8 cellular contexts compared by ENCODE assay signal in genomic region chr22:28802595-28803087, GRCh38. TPM values are rescaled to one million over a fixed set of nuclear protein-coding genes. Genes with fewer than 3 reads are reported as not detected.
A peak's percentile ranks its signal among the peaks of the same experiment; 100 is the strongest.
DNase-seq lines count a peak whose midpoint lies in the region; FAIRE-seq and TF ChIP-seq lines count a peak whose summit lies in the region.

No MANE protein-coding gene starts in this region.

- 91% methylated on average over 7 of the region's 7 CpGs for WGBS in SK-N-SH (ENCODE audit: low lambda C conversion rate)

- H4K20me1 ChIP-seq in KMS-11 (ENCODE audit: insufficient read depth) (peaks cover 5% of the 10 kb centered on the region), astrocyte (ENCODE audit: insufficient read depth, low read length) (peaks cover 14% of the 10 kb centered on the region), SK-N-SH (ENCODE audit: insufficient read depth) (no peaks in the 10 kb centered on the region; the same call in 1 of the 2 replicates)

- POLR2A ChIA-PET in SK-N-SH (lab: Yijun Ruan, JAX): no interaction called here

- TF ChIP-seq EP300 in SK-N-SH (IDR thresholded peaks at IDR 0.05; ENCODE audit: borderline replicate concordance in 1 of 2, low read depth in 1 of 2, low read length in 1 of 2): no peak

- peak; percentile 35 for DNase-seq in COLO829 (ENCODE audit: low spot score)
- no peak for DNase-seq in astrocyte (ENCODE audit: low read depth)
- DNase-seq in NCI-H82 treated with DMSO at 0.1 percent for 48 hours (lab: John Stamatoyannopoulos, UW; ENCODE audit: unreplicated experiment): no peak
- DNase-seq in SK-N-SH: no peak
- no peak for DNase-seq in NCI-H2107 treated with DMSO at 0.1 percent for 48 hours (lab: John Stamatoyannopoulos, UW; ENCODE audit: unreplicated experiment)
- no peak for DNase-seq in cerebellar nuclear complex (lab: John Stamatoyannopoulos, UW)

- no peaks in the 10 kb centered on the region for H3K27me3 Mint-ChIP-seq in astrocyte (ENCODE audit: low read depth, unreplicated experiment)
- no peaks in the 10 kb centered on the region for H3K27me3 Mint-ChIP-seq in nephron (ENCODE audit: low read depth)

- H3K36me3 Mint-ChIP-seq in astrocyte (ENCODE audit: low read depth, unreplicated experiment) (peaks cover 2% of the 10 kb centered on the region), nephron (ENCODE audit: low read depth) (peaks cover 14% of the 10 kb centered on the region)

- TF ChIP-seq CTCF in KMS-11 (conservative IDR thresholded peaks at IDR 0.05; ENCODE audit: low read depth, low read length) (no peak), astrocyte (IDR thresholded peaks at IDR 0.05; ENCODE audit: insufficient read depth, low read depth, low read length) (no peak), nephron (IDR thresholded peaks at IDR 0.05; ENCODE audit: unreplicated experiment in 3 of 3) (peak in 1 of 3 experiments; percentile 13), SK-N-SH (IDR thresholded peaks at IDR 0.05) (no peak)

- H3K27ac ChIP-seq in KMS-11 (peak overlapping the region; percentile 99), astrocyte (ENCODE audit: low read depth, low read length) (no peak overlapping the region), SK-N-SH (ENCODE audit: low read depth in 2 of 2, low read length in 1 of 2) (no peak overlapping the region)

- no peak overlapping the region for H2AFZ ChIP-seq in KMS-11 (ENCODE audit: low read depth)
- no peak overlapping the region for H2AFZ ChIP-seq in astrocyte (ENCODE audit: low read depth, low read length)
- H2AFZ ChIP-seq in SK-N-SH (ENCODE audit: low read depth): no peak overlapping the region

- CTCF ChIA-PET in SK-N-SH (lab: Yijun Ruan, JAX): interaction anchor here (1.0 to 1.6 kb wide), 3 partner anchors 12 to 202 kb away, joined by 3 to 4 read pairs (median 3); no protein-coding TSS in a partner anchor

- peaks cover 7% of the 10 kb centered on the region for H3K4me1 Mint-ChIP-seq in astrocyte (ENCODE audit: low read depth, unreplicated experiment)
- peaks cover 28% of the 10 kb centered on the region for H3K4me1 Mint-ChIP-seq in nephron

- H3K27me3 ChIP-seq in KMS-11 (ENCODE audit: insufficient read depth, low read depth) (no peaks in the 10 kb centered on the region), astrocyte (ENCODE audit: insufficient read depth, low read length) (no peaks in the 10 kb centered on the region), SK-N-SH (ENCODE audit: insufficient read depth) (no peaks in the 10 kb centered on the region)

- H3K79me2 ChIP-seq in KMS-11 (ENCODE audit: insufficient read depth, low read depth): peaks cover 65% of the 10 kb centered on the region
- peaks cover 45% of the 10 kb centered on the region for H3K79me2 ChIP-seq in astrocyte (ENCODE audit: insufficient read depth, low read length)
- peaks cover 35% of the 10 kb centered on the region for H3K79me2 ChIP-seq in SK-N-SH (ENCODE audit: insufficient read depth)

- no peaks in the 10 kb centered on the region for H3K9me2 ChIP-seq in SK-N-SH

- H3K4me1 ChIP-seq in KMS-11 (ENCODE audit: low read depth, poor library complexity, severe bottlenecking): peaks cover 40% of the 10 kb centered on the region
- peaks cover 13% of the 10 kb centered on the region for H3K4me1 ChIP-seq in astrocyte (ENCODE audit: insufficient read depth, low read length)
- H3K4me1 ChIP-seq in SK-N-SH (ENCODE audit: control insufficient read depth in 1 of 2, insufficient read depth in 2 of 2, low read depth in 1 of 2, low read length in 1 of 2): peaks cover 2 to 7% of the 10 kb centered on the region in 2 experiments; a peak in 1 of 4 replicates

- H3K4me3 ChIP-seq in KMS-11 (IDR thresholded peaks at IDR 0.05; ENCODE audit: insufficient read depth, low read depth, low read length) (no peak overlapping the region), astrocyte (ENCODE audit: insufficient read depth, low read depth, low read length) (no peak overlapping the region), SK-N-SH (ENCODE audit: low read depth in 2 of 2, low read length in 1 of 2) (no peak overlapping the region)

- H3K4me2 ChIP-seq in KMS-11: peak overlapping the region; percentile 98
- H3K4me2 ChIP-seq in astrocyte (ENCODE audit: low read length): peak overlapping the region; percentile 86
- no peak overlapping the region for H3K4me2 ChIP-seq in SK-N-SH

- H3K9me3 Mint-ChIP-seq in astrocyte (ENCODE audit: unreplicated experiment) (peaks cover 2% of the 10 kb centered on the region), nephron (no peaks in the 10 kb centered on the region)

- H3K9me3 ChIP-seq in astrocyte (ENCODE audit: insufficient read depth, low read depth, low read length) (no peaks in the 10 kb centered on the region), SK-N-SH (no peaks in the 10 kb centered on the region)

- H3K9ac ChIP-seq in KMS-11 (peak overlapping the region; percentile 100), astrocyte (ENCODE audit: low read length) (no peak overlapping the region), SK-N-SH (no peak overlapping the region)

- H3K27ac Mint-ChIP-seq in astrocyte (ENCODE audit: unreplicated experiment) (no peak overlapping the region), nephron (peak overlapping the region; percentile 76 to 92 (median 84))

- no peak for FAIRE-seq in astrocyte (lab: Jason Lieb, UNC)

- H3K36me3 ChIP-seq in KMS-11 (ENCODE audit: insufficient read depth) (peaks cover 17% of the 10 kb centered on the region; the same call in 1 of the 2 replicates), astrocyte (ENCODE audit: insufficient read depth, low read length) (peaks cover 10% of the 10 kb centered on the region), SK-N-SH (replicated peaks in 1 of 2; ENCODE audit: control insufficient read depth in 1 of 2, insufficient read depth in 2 of 2, low read length in 1 of 2) (peaks cover 5 to 18% of the 10 kb centered on the region in 2 experiments)

- H3F3A ChIP-seq in SK-N-SH (replicated peaks; ENCODE audit: insufficient read depth): peaks cover 29% of the 10 kb centered on the region

- peak overlapping the region; percentile 67 for H3K4me3 Mint-ChIP-seq in astrocyte (ENCODE audit: unreplicated experiment)
- H3K4me3 Mint-ChIP-seq in nephron: peak overlapping the region; percentile 75 to 87 (median 86)

- no peak for TF ChIP-seq RAD21 in SK-N-SH (IDR thresholded peaks at IDR 0.05; ENCODE audit: low read length)

TF ChIP-seq in SK-N-SH, 30 proteins besides CTCF, POLR2A, EP300 and RAD21:
- no peak for TF ChIP-seq POLR2AphosphoS5 (IDR thresholded peaks at IDR 0.05; ENCODE audit: low read depth, low read length)
- TF ChIP-seq PBX3 (IDR thresholded peaks at IDR 0.05): no peak
- TF ChIP-seq IRF3 (IDR thresholded peaks at IDR 0.05; ENCODE audit: low read depth, low read length): no peak
- no peak for TF ChIP-seq JUND (IDR thresholded peaks at IDR 0.05)
- TF ChIP-seq EZH2phosphoT487 (IDR thresholded peaks at IDR 0.05; ENCODE audit: borderline replicate concordance, low read depth): no peak
- no peak for TF ChIP-seq FOXJ3 (CRISPR knock-in tag; IDR thresholded peaks at IDR 0.05)

RNA-seq across cellular contexts. Expression of gene XBP1, which starts 2.3 kb away (rescaled TPM):
- total RNA-seq in astrocyte: 142 and 155 TPM in 2 replicates
- 55.6 and 67.6 TPM in 2 replicates for polyA plus RNA-seq in SK-N-SH (2012; rRNA removed)
- polyA plus RNA-seq in SK-N-SH (2012; cell fraction: cytosol; rRNA removed): 54.5 and 55.5 TPM in 2 replicates
- 59.8 and 81.9 TPM in 2 replicates for polyA plus RNA-seq in SK-N-SH (2012; cell fraction: nucleus; rRNA removed)

RNA-seq across cellular contexts. Expression of gene CCDC117, which starts 30.1 kb away (rescaled TPM):
- total RNA-seq in astrocyte: 13.5 and 15.8 TPM in 2 replicates
- polyA plus RNA-seq in SK-N-SH (2012; rRNA removed): 4.2 and 4.5 TPM in 2 replicates
- 6.3 and 7.3 TPM in 2 replicates for polyA plus RNA-seq in SK-N-SH (2012; cell fraction: cytosol; rRNA removed)
- polyA plus RNA-seq in SK-N-SH (2012; cell fraction: nucleus; rRNA removed): 3.4 and 4.6 TPM in 2 replicates
